8 cellular contexts compared by ENCODE assay signal in genomic region chr2:74178211-74179062, GRCh38.
DNase-seq lines count a peak whose midpoint lies in the region; ATAC-seq and TF ChIP-seq lines count a peak whose summit lies in the region.

Gene MOB1A (minus strand): TSS chr2:74178879. CDS start chr2:74178674, 205 bp downstream.

- ATAC-seq in GM19035 (IDR thresholded peaks at IDR 0.05; ENCODE audit: unreplicated experiment) (peak; percentile 84), HG03354 (IDR thresholded peaks at IDR 0.05; ENCODE audit: poor library complexity, severe bottlenecking, unreplicated experiment) (peak; percentile 80)
- peak; percentile 94 to 96 for ATAC-seq in activated CD4-positive, CD25-positive, alpha-beta regulatory T cell treated with anti-CD3 and anti-CD28 coated beads, Interleukin-2, amount 50 U/mL, for 24 hours

- TF ChIP-seq CTCF in AG09319 (IDR thresholded peaks at IDR 0.05; ENCODE audit: low read depth, low read length): no peak

- DNase-seq in AG09319 (ENCODE audit: extremely low read depth, low read depth) (peak; percentile 94), NCI-H446 treated with DMSO at 0.1 percent for 48 hours (lab: John Stamatoyannopoulos, UW) (peak; percentile 97), cerebellar cortex (ENCODE audit: low spot score) (peak; percentile 99), iris pigment epithelial cell (ENCODE audit: low read depth) (peak; percentile 99)
- DNase-seq in stimulated activated CD4-positive, alpha-beta T cell treated with anti-CD3 and anti-CD28 coated beads, Interleukin-12 subunit alpha, Interleukin-12 subunit beta, amount 100 ng/mL, for 4 hours: peak; percentile 95

Comparison
In these comparisons a context has a peak if more than half of its experiments do, and no peak if none do; other contexts are left out.
1. Peak in every context shown above with its lines: DNase-seq and ATAC-seq.